In the genomic region with DNA sequence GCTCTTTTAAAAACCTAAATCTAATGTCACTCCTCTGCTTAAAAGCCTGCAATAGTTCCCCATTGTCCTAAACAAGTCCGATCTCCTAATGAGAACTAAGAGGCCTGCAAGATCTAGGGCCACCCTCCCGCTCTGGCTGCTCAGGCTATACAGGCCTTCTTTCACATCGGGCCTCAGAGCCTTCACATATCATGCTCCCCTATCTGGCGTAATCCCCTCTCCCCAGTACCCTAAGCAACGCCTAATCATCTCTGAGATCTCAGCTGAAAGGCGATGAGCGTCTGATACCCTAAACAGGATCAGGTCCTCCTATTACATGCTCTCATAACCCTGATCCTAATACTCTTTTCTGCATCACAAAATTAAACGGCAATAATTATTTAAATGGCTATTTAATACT, we compare ENCODE assay signal across 8 cellular contexts. TPM values are rescaled to one million over a fixed set of nuclear protein-coding genes. Genes with fewer than 3 reads are reported as not detected.
A peak's percentile ranks its signal among the peaks of the same experiment; 100 is the strongest.
DNase-seq lines count a peak whose midpoint lies in the region; TF ChIP-seq lines count a peak whose summit lies in the region.

No MANE protein-coding gene starts in this region.

- POLR2A ChIA-PET in RWPE1 (lab: Yijun Ruan, JAX; ENCODE audit: low non-redundant PET), result no interaction called here

- H3K27me3 ChIP-seq in spleen (replicated peaks in 1 of 7), result no peaks in the 10 kb centered on the region

- TF ChIP-seq POLR2A in spleen (IDR thresholded peaks at IDR 0.05), result no peak

- H3K4me3 ChIP-seq in WI38 (ENCODE audit: low read depth, low read length) (peak overlapping the region; percentile 94), spleen (peak overlapping the region in 7 of 8 donors; percentile 12 to 89 (median 83))

- intact Hi-C loops in head of caudate nucleus (cut with DNase I) (loop anchor here (5.0 kb wide), 1 partner anchor 342 kb away; the partner anchor contains the start of gene THUMPD2), spleen (cut with DNase I; ENCODE audit: low total_unique reads) (no loop called here), posterior vena cava (cut with DNase I) (loop anchor here in 1 of 2 donors (5.0 kb wide), 1 partner anchor 77 kb away; no protein-coding TSS in a partner anchor)

- H3K36me3 ChIP-seq in spleen, result no peaks in the 10 kb centered on the region

- H3K27ac ChIP-seq in spleen (peak overlapping the region in 5 of 8 donors; percentile 92 to 95 (median 93)), RWPE1 (no peak overlapping the region)

- no peak for TF ChIP-seq CTCF in WI38 (IDR thresholded peaks at IDR 0.05; ENCODE audit: low read depth, low read length)
- TF ChIP-seq CTCF in spleen (IDR thresholded peaks at IDR 0.05 in 8 of 11, conservative IDR thresholded peaks at IDR 0.05 in 3 of 11), result no peak
- TF ChIP-seq CTCF in RWPE1 (conservative IDR thresholded peaks at IDR 0.05; ENCODE audit: low read depth), result no peak

- H3K4me1 ChIP-seq in spleen, result peaks cover 20 to 83% (median 48%) of the 10 kb centered on the region in 6 donors

- 62 to 74% (median 66%) methylated on average over 8 of the region's 8 CpGs for WGBS in spleen, 5 donors

- H3K9me3 ChIP-seq in spleen, result no peaks in the 10 kb centered on the region

- CTCF ChIA-PET in RWPE1 (lab: Yijun Ruan, JAX), result no interaction called here

- DNase-seq in DMS 273 (lab: John Stamatoyannopoulos, UW; ENCODE audit: unreplicated experiment), result peak; percentile 33
- no peak for DNase-seq in DMS 273 treated with DMSO at 0.1 percent for 48 hours (lab: John Stamatoyannopoulos, UW)
- DNase-seq in head of caudate nucleus, result peak in 26 of 42 donors; percentile 12 to 63 (median 31)
- no peak for DNase-seq in spleen
- no peak for DNase-seq in posterior vena cava (ENCODE audit: low spot score)
- no peak for DNase-seq in RWPE1 (ENCODE audit: low spot score)
- no peak for DNase-seq in CD1c-positive myeloid dendritic cell (ENCODE audit: extremely low spot score)

RNA-seq across cellular contexts. Expression of gene MAP4K3, which starts 1.8 kb away (rescaled TPM):
- 10 to 100 TPM; 27.2 to 49.5 (median 38.3) TPM for total RNA-seq in spleen
- 1 to 10 TPM; 5.8 to 8.2 (median 6.0) TPM for polyA plus RNA-seq in spleen
- 10 to 100 TPM; 24.7 to 47.4 TPM for total RNA-seq in posterior vena cava

Comparison
In these comparisons a context has a peak if more than half of its experiments do, and no peak if none do; other contexts are left out.
1. DNase-seq: peak in DMS 273 (single experiment) and head of caudate nucleus (26 of 42); none in DMS 273 treated with DMSO at 0.1 percent for 48 hours (single experiment), spleen (single experiment), posterior vena cava (single experiment), RWPE1 (single experiment) and CD1c-positive myeloid dendritic cell (single experiment).